ENCODE assay signal across 11 cellular contexts in genomic region chr1:69436151-69436550, GRCh38.
"Had no signal": no experiment of that assay in that cellular context is flagged by ENCODE, and none has a peak within 500 bp of the region (broad histone marks: within the 10 kb centered on the region; RNA-seq: fewer than 3 reads in every experiment).

No MANE protein-coding gene starts in this region.

- H3K4me2 ChIP-seq: GM23338, KMS-11 had no signal

- H3K36me3 Mint-ChIP-seq: IgD-negative memory B cell had no signal

- DNase-seq: H9, HFFc6, KBM-7 had no signal

- H3K4me3 ChIP-seq: GM23338 had no signal

- H3K4me3 Mint-ChIP-seq: GM23338, H9, HFFc6, IgD-negative memory B cell had no signal

- H3K27me3 Mint-ChIP-seq: IgD-negative memory B cell had no signal

- H3K4me1 Mint-ChIP-seq: H9, IgD-negative memory B cell had no signal

- FAIRE-seq: H1, H54, HepG2 had no signal

- H2AFZ ChIP-seq: GM23338 had no signal

- H3K27ac Mint-ChIP-seq: GM23338, HFFc6 had no signal

- ATAC-seq: GM23338, HCT116, HepG2 had no signal

- H3K27ac ChIP-seq: HL-60, KMS-11 had no signal

- H3K9me3 Mint-ChIP-seq: GM23338, H9, IgD-negative memory B cell had no signal

- H3K9ac ChIP-seq: KMS-11 had no signal
